In genomic region chr12:80001562-80001961, GRCh38 we compare ENCODE assay signal across 1 cellular context.
TF ChIP-seq lines count a peak whose summit lies in the region.

No MANE protein-coding gene starts in this region.

TF ChIP-seq in WTC11, 78 proteins besides CTCF, POLR2A, EP300 and RAD21 (continued from another document):
- TF ChIP-seq TEAD1 (CRISPR knock-in tag; IDR thresholded peaks at IDR 0.05) (no peak), EMX1 (CRISPR knock-in tag; IDR thresholded peaks at IDR 0.05) (no peak), ZBTB43 (CRISPR knock-in tag; IDR thresholded peaks at IDR 0.05) (no peak), GABPB1 (CRISPR knock-in tag; IDR thresholded peaks at IDR 0.05) (no peak), AR (CRISPR knock-in tag; IDR thresholded peaks at IDR 0.05) (no peak), NR1H2 (CRISPR knock-in tag; IDR thresholded peaks at IDR 0.05) (no peak), MLX (CRISPR knock-in tag; IDR thresholded peaks at IDR 0.05) (no peak), OVOL2 (CRISPR knock-in tag; IDR thresholded peaks at IDR 0.05; ENCODE audit: borderline replicate concordance) (no peak), IRF2 (CRISPR knock-in tag; IDR thresholded peaks at IDR 0.05; ENCODE audit: borderline replicate concordance, low read depth) (no peak), MYBL2 (CRISPR knock-in tag; IDR thresholded peaks at IDR 0.05) (no peak)
